In genomic region chr1:99306644-99307043, GRCh38 we compare ENCODE assay signal across 24 cellular contexts. TPM values are rescaled to one million over a fixed set of nuclear protein-coding genes. Genes with fewer than 3 reads are reported as not detected.
"Had no signal": no experiment of that assay in that cellular context is flagged by ENCODE, and none has a peak within 500 bp of the region (broad histone marks: within the 10 kb centered on the region; RNA-seq: fewer than 3 reads in every experiment).

No MANE protein-coding gene starts in this region.

- H3K9me3 ChIP-seq: colonic mucosa, MG63 had no signal

- H3K27me3 ChIP-seq: colonic mucosa, MG63 had no signal

- FAIRE-seq: RCC 7860 had no signal

- H3K4me3 Mint-ChIP-seq: activated CD4-positive, alpha-beta memory T cell treated with anti-CD3 and anti-CD28 coated beads for 36 hours; activated CD4-positive, alpha-beta T cell treated with anti-CD3 and anti-CD28 coated beads, Interleukin-2, amount 10 ng/mL, durations not matched to agents 7 days and 5 days; activated naive CD4-positive, alpha-beta T cell treated with anti-CD3 and anti-CD28 coated beads, Interleukin-2, amount 10 ng/mL, durations not matched to agents 7 days and 5 days; activated naive CD8-positive, alpha-beta T cell treated with anti-CD3 and anti-CD28 coated beads for 36 hours; activated T-helper 17 cell treated with anti-CD3 and anti-CD28 coated beads, Interleukin-2, amount 50 U/mL, for 72 hours; T-helper 17 cell had no signal

- DNase-seq: activated CD4-positive, alpha-beta memory T cell treated with anti-CD3 and anti-CD28 coated beads for 36 hours; activated CD4-positive, alpha-beta T cell treated with anti-CD3 and anti-CD28 coated beads, Interleukin-2, amount 10 ng/mL, durations not matched to agents 7 days and 5 days; activated CD4-positive, CD25-positive, alpha-beta regulatory T cell; activated gamma-delta T cell; activated naive CD4-positive, alpha-beta T cell treated with anti-CD3 and anti-CD28 coated beads, Interleukin-2, amount 10 ng/mL, durations not matched to agents 7 days and 5 days; activated naive CD8-positive, alpha-beta T cell treated with anti-CD3 and anti-CD28 coated beads for 36 hours; activated T-cell treated with anti-CD3 and anti-CD28 coated beads for 4 hours; activated T-cell treated with anti-CD3 and anti-CD28 coated beads, Interleukin-2, amount 50 U/mL, for 48 hours; anterior cingulate cortex; colonic mucosa; MG63; NCI-H1105; NCI-H1436 treated with DMSO at 0.1 percent for 48 hours; NCI-H187; NCI-H2081; NCI-H446; NCI-H524; PC-3; SHP77 treated with DMSO at 0.1 percent for 48 hours; T-helper 17 cell; T-helper 9 cell had no signal

- H3K27me3 Mint-ChIP-seq: activated CD4-positive, alpha-beta memory T cell treated with anti-CD3 and anti-CD28 coated beads for 36 hours; activated CD4-positive, alpha-beta T cell treated with anti-CD3 and anti-CD28 coated beads, Interleukin-2, amount 10 ng/mL, durations not matched to agents 7 days and 5 days; activated naive CD4-positive, alpha-beta T cell treated with anti-CD3 and anti-CD28 coated beads, Interleukin-2, amount 10 ng/mL, durations not matched to agents 7 days and 5 days; activated naive CD8-positive, alpha-beta T cell treated with anti-CD3 and anti-CD28 coated beads for 36 hours; activated T-helper 17 cell treated with anti-CD3 and anti-CD28 coated beads, Interleukin-2, amount 50 U/mL, for 72 hours had no signal

- ATAC-seq: activated T-helper 17 cell treated with anti-CD3 and anti-CD28 coated beads, Interleukin-2, amount 50 U/mL, for 72 hours; PC-3; T-helper 17 cell had no signal

- H3K36me3 Mint-ChIP-seq: activated CD4-positive, alpha-beta memory T cell treated with anti-CD3 and anti-CD28 coated beads for 36 hours; activated naive CD4-positive, alpha-beta T cell treated with anti-CD3 and anti-CD28 coated beads, Interleukin-2, amount 10 ng/mL, durations not matched to agents 7 days and 5 days; activated naive CD8-positive, alpha-beta T cell treated with anti-CD3 and anti-CD28 coated beads for 36 hours had no signal

- H3K36me3 ChIP-seq: colonic mucosa, MG63 had no signal

- H3K4me3 ChIP-seq: colonic mucosa, MG63 had no signal

- H3K27ac ChIP-seq: colonic mucosa had no signal

- H3K4me1 Mint-ChIP-seq: activated CD4-positive, alpha-beta T cell treated with anti-CD3 and anti-CD28 coated beads, Interleukin-2, amount 10 ng/mL, durations not matched to agents 7 days and 5 days; activated naive CD4-positive, alpha-beta T cell treated with anti-CD3 and anti-CD28 coated beads, Interleukin-2, amount 10 ng/mL, durations not matched to agents 7 days and 5 days; activated naive CD8-positive, alpha-beta T cell treated with anti-CD3 and anti-CD28 coated beads for 36 hours; activated T-helper 17 cell treated with anti-CD3 and anti-CD28 coated beads, Interleukin-2, amount 50 U/mL, for 72 hours; T-helper 17 cell had no signal

- H3K9me3 Mint-ChIP-seq: activated CD4-positive, alpha-beta memory T cell treated with anti-CD3 and anti-CD28 coated beads for 36 hours had no signal

- H3K27ac Mint-ChIP-seq: activated CD4-positive, alpha-beta memory T cell treated with anti-CD3 and anti-CD28 coated beads for 36 hours; activated CD4-positive, alpha-beta T cell treated with anti-CD3 and anti-CD28 coated beads, Interleukin-2, amount 10 ng/mL, durations not matched to agents 7 days and 5 days; activated naive CD4-positive, alpha-beta T cell treated with anti-CD3 and anti-CD28 coated beads, Interleukin-2, amount 10 ng/mL, durations not matched to agents 7 days and 5 days; activated naive CD8-positive, alpha-beta T cell treated with anti-CD3 and anti-CD28 coated beads for 36 hours; activated T-helper 17 cell treated with anti-CD3 and anti-CD28 coated beads, Interleukin-2, amount 50 U/mL, for 72 hours; T-helper 17 cell had no signal

- H3K4me1 ChIP-seq: colonic mucosa had no signal

RNA-seq across cellular contexts. Expression of gene PLPPR4, which starts 42.4 kb away (rescaled TPM):
- total RNA-seq: activated CD4-positive, alpha-beta memory T cell treated with anti-CD3 and anti-CD28 coated beads for 36 hours; activated CD4-positive, alpha-beta T cell treated with anti-CD3 and anti-CD28 coated beads, Interleukin-2, amount 10 ng/mL, durations not matched to agents 7 days and 5 days; activated CD8-positive, alpha-beta memory T cell treated with anti-CD3 and anti-CD28 coated beads for 36 hours; activated naive CD8-positive, alpha-beta T cell treated with anti-CD3 and anti-CD28 coated beads for 36 hours; activated T-helper 17 cell treated with anti-CD3 and anti-CD28 coated beads, Interleukin-2, amount 50 U/mL, for 72 hours; T-helper 17 cell had no signal
